ENCODE assay signal across 8 cellular contexts in genomic region chr7:13850185-13850752, GRCh38.
DNase-seq lines count a peak whose midpoint lies in the region; ATAC-seq and TF ChIP-seq lines count a peak whose summit lies in the region.

No MANE protein-coding gene starts in this region.

- BruUV-seq in Calu3 (replicated peaks; lab: Mats Ljungman, UMichigan) = no TSS peak

- no peaks in the 10 kb centered on the region for H3K27me3 ChIP-seq in psoas muscle (ENCODE audit: insufficient read depth in 3 of 3, low read length in 2 of 3)

- H3K36me3 ChIP-seq in mucosa of descending colon (ENCODE audit: low read depth) (no peaks in the 10 kb centered on the region), psoas muscle (ENCODE audit: insufficient read depth in 1 of 2, low read depth in 1 of 2) (no peaks in the 10 kb centered on the region)

- H3K27me3 Mint-ChIP-seq in Calu3 (ENCODE audit: unreplicated experiment) = no peaks in the 10 kb centered on the region

- CTCF ChIA-PET in Calu3 (lab: Charles Lee) = interaction anchor here (0.6 to 1.4 kb wide), 7 partner anchors 10 to 141 kb away, joined by 3 to 6 read pairs (median 3); no protein-coding TSS in a partner anchor

- H3K27ac ChIP-seq in psoas muscle = no peak overlapping the region

- H3K9me3 ChIP-seq in mucosa of descending colon (no peaks in the 10 kb centered on the region), psoas muscle (no peaks in the 10 kb centered on the region)

- 27 to 49% (median 34%) methylated on average over 2 of the region's 2 CpGs for WGBS in psoas muscle, 3 donors

- in situ Hi-C loops in astrocyte of the cerebellum (cut with HindIII; ENCODE audit: low sequenced_read_pairs) = no loop called here

- H3K4me1 ChIP-seq in mucosa of descending colon (ENCODE audit: low read depth) = no peaks in the 10 kb centered on the region
- H3K4me1 ChIP-seq in psoas muscle = no peaks in the 10 kb centered on the region

- H3K4me3 ChIP-seq in astrocyte of the cerebellum (ENCODE audit: low read depth, low read length) = no peak overlapping the region
- H3K4me3 ChIP-seq in mucosa of descending colon = no peak overlapping the region
- no peak overlapping the region for H3K4me3 ChIP-seq in psoas muscle

- DNase-seq in Calu3 (peak; percentile 64), HuH-7 (ENCODE audit: low spot score) (peak; percentile 28), astrocyte of the cerebellum (ENCODE audit: low read depth) (peak; percentile 99), mucosa of descending colon (peak in 1 of 3 donors; percentile 41), midbrain (lab: John Stamatoyannopoulos, UW) (no peak), psoas muscle (no peak)

- H3K9me3 Mint-ChIP-seq in Calu3 (ENCODE audit: low read depth, unreplicated experiment) = no peaks in the 10 kb centered on the region

- TF ChIP-seq CTCF in Calu3 (IDR thresholded peaks at IDR 0.05; ENCODE audit: unreplicated experiment) (no peak), astrocyte of the cerebellum (IDR thresholded peaks at IDR 0.05; ENCODE audit: low read depth, low read length, missing control alignments) (no peak), mucosa of descending colon (IDR thresholded peaks at IDR 0.05) (no peak), psoas muscle (IDR thresholded peaks at IDR 0.05) (no peak)

- no peaks in the 10 kb centered on the region for H3K36me3 Mint-ChIP-seq in Calu3 (ENCODE audit: insufficient read depth, unreplicated experiment)

- H3K27ac Mint-ChIP-seq in Calu3 (ENCODE audit: unreplicated experiment) = peak overlapping the region; percentile 37

- peaks cover 20% of the 10 kb centered on the region for H3K4me1 Mint-ChIP-seq in Calu3 (ENCODE audit: low read depth, unreplicated experiment)

- peak; percentile 80 for ATAC-seq in GM21447 (IDR thresholded peaks at IDR 0.05; ENCODE audit: unreplicated experiment)
- ATAC-seq in SK-N-SH treated with all-trans-retinoic acid at 6 μM for 48 hours = peak; percentile 91
- ATAC-seq in mucosa of descending colon = peak; percentile 95
- no peak for ATAC-seq in psoas muscle

- peak overlapping the region; percentile 1 for H3K4me3 Mint-ChIP-seq in Calu3 (ENCODE audit: low read depth, unreplicated experiment)

- intact Hi-C loops in Calu3 (cut with micrococcal nuclease; ENCODE audit: unreplicated experiment) = loop anchor here (1.0 to 5.0 kb wide), 3 partner anchors 70 to 597 kb away; no protein-coding TSS in a partner anchor
- intact Hi-C loops in mucosa of descending colon (cut with DNase I, micrococcal nuclease) = no loop called here
- intact Hi-C loops in psoas muscle (cut with DNase I) = no loop called here

TF ChIP-seq in SK-N-SH treated with all-trans-retinoic acid at 6 μM for 48 hours, 23 proteins besides CTCF, POLR2A, EP300 and RAD21:
- 0 out of 2 replicates have a peak, but pooled peaks have one; percentile 37 for TF ChIP-seq ZFP3 (CRISPR knock-in tag; IDR thresholded peaks at IDR 0.05)
- TF ChIP-seq ISL1 (CRISPR knock-in tag; IDR thresholded peaks at IDR 0.05) = peak; percentile 40; the same call in 1 of the 2 replicates
- no peak for TF ChIP-seq GLIS3 (CRISPR knock-in tag; IDR thresholded peaks at IDR 0.05)
- TF ChIP-seq RARB (CRISPR knock-in tag; IDR thresholded peaks at IDR 0.05) = no peak
- TF ChIP-seq OSR1 (CRISPR knock-in tag; IDR thresholded peaks at IDR 0.05) = no peak
- TF ChIP-seq, protein P1, sequence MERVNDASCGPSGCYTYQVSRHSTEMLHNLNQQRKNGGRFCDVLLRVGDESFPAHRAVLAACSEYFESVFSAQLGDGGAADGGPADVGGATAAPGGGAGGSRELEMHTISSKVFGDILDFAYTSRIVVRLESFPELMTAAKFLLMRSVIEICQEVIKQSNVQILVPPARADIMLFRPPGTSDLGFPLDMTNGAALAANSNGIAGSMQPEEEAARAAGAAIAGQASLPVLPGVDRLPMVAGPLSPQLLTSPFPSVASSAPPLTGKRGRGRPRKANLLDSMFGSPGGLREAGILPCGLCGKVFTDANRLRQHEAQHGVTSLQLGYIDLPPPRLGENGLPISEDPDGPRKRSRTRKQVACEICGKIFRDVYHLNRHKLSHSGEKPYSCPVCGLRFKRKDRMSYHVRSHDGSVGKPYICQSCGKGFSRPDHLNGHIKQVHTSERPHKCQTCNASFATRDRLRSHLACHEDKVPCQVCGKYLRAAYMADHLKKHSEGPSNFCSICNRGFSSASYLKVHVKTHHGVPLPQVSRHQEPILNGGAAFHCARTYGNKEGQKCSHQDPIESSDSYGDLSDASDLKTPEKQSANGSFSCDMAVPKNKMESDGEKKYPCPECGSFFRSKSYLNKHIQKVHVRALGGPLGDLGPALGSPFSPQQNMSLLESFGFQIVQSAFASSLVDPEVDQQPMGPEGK (CRISPR knock-in tag; IDR thresholded peaks at IDR 0.05; ENCODE audit: borderline replicate concordance) = peak; percentile 79; the same call in 1 of the 2 replicates
- TF ChIP-seq, protein P2, sequence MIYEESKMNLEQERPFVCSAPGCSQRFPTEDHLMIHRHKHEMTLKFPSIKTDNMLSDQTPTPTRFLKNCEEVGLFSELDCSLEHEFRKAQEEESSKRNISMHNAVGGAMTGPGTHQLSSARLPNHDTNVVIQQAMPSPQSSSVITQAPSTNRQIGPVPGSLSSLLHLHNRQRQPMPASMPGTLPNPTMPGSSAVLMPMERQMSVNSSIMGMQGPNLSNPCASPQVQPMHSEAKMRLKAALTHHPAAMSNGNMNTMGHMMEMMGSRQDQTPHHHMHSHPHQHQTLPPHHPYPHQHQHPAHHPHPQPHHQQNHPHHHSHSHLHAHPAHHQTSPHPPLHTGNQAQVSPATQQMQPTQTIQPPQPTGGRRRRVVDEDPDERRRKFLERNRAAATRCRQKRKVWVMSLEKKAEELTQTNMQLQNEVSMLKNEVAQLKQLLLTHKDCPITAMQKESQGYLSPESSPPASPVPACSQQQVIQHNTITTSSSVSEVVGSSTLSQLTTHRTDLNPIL (CRISPR knock-in tag; IDR thresholded peaks at IDR 0.05; ENCODE audit: low read depth) = no peak
- peak; percentile 69; the same call in 1 of the 2 replicates for TF ChIP-seq CSDC2 (CRISPR knock-in tag; IDR thresholded peaks at IDR 0.05)
- TF ChIP-seq ZNF8 (CRISPR knock-in tag; IDR thresholded peaks at IDR 0.05) = no peak
- TF ChIP-seq POU6F1 (CRISPR knock-in tag; IDR thresholded peaks at IDR 0.05; ENCODE audit: borderline replicate concordance, low read depth) = peak; percentile 84; the same call in 1 of the 2 replicates

Comparison
In these comparisons a context has a peak if more than half of its experiments do, and no peak if none do; other contexts are left out.
1. DNase-seq: peak in Calu3 (single experiment), HuH-7 (single experiment) and astrocyte of the cerebellum (single experiment); none in midbrain (single experiment) and psoas muscle (0 of 2).
2. ATAC-seq: peak in GM21447 (single experiment), SK-N-SH treated with all-trans-retinoic acid at 6 μM for 48 hours (single experiment) and mucosa of descending colon (single experiment); none in psoas muscle (0 of 4).